Comparison of ENCODE assay signal across 14 cellular contexts in the genomic region with DNA sequence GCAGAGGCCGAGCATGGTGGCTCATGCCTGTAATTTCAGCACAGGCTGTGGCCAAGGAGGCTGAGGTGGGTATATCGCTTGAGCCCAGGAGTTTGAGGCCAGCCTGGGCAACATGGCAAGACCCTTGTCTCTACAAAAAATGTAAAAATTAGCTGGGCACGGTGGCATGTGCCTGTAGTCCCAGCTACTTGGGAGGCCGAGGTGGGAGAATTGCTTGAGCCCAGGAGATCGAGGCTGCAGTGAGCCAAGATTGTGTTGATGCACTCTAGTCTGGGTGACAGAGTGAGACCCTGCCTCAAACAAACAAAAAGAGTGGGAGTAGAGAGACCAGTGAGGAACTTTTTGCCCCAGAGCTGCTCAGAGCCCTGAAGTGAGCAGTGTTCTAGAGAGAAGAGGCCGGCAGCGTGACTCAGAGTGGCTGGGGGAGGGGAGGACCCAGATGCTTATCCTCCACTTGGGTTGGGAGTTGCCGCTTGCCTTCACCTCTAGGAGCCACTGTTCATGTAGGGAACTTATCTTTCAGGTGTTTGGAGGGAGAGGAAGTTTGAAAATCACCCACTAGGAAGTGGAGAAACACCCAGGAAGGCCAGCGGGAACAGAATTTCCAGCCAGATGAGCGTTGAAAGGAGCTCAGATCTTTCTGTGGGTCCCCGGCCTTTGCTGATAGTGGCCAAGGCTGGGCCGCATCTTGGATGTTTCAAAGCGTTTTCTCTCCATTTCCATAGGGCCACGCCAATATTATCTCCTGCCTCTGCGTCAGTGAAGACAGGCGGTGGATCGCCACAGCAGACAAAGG. TPM values are rescaled to one million over a fixed set of nuclear protein-coding genes. Genes with fewer than 3 reads are reported as not detected.
DNase-seq lines count a peak whose midpoint lies in the region; ATAC-seq and TF ChIP-seq lines count a peak whose summit lies in the region.
"Had no signal": no experiment of that assay in that cellular context is flagged by ENCODE, and none has a peak within 500 bp of the region (broad histone marks: within the 10 kb centered on the region; RNA-seq: fewer than 3 reads in every experiment).

No MANE protein-coding gene starts in this region.

- peak overlapping the region; percentile 50 for H3K27ac ChIP-seq in HUES64 (ENCODE audit: low read depth, low read length)
- H3K27ac ChIP-seq: vagina had no signal

- H3K27me3 ChIP-seq in BE2C: no peaks in the 10 kb centered on the region
- H3K27me3 ChIP-seq in HUES64 (ENCODE audit: insufficient read depth, low read length): no peaks in the 10 kb centered on the region
- H3K27me3 ChIP-seq: vagina had no signal

- DNase-seq in BE2C: peak; percentile 31
- DNase-seq in WTC11 (ENCODE audit: low spot score): peak; percentile 62
- peak; percentile 89 for DNase-seq in iPS-NIHi7 (ENCODE audit: extremely low spot score)
- DNase-seq in activated T-helper 1 cell treated with anti-CD3 and anti-CD28 coated beads, Interleukin-12 subunit alpha, Interleukin-12 subunit beta, Interleukin-2, Interleukin-4 antibody, amounts not matched to agents 30 ng/mL and 10 ng/mL and 1 ng/mL, durations not matched to agents 14 hours and 24 hours and 36 hours (ENCODE audit: low spot score): no peak
- DNase-seq in amygdala (lab: John Stamatoyannopoulos, UW): no peak
- no peak for DNase-seq in GM19238 (ENCODE audit: insufficient read length, low spot score)
- no peak for DNase-seq in DMS79 treated with DMSO at 0.1 percent for 48 hours (lab: John Stamatoyannopoulos, UW)
- DNase-seq: central memory CD4-positive, alpha-beta T cell; GDM1; Karpas-422; nucleus accumbens had no signal

- intact Hi-C loops in activated T-helper 1 cell treated with anti-CD3 and anti-CD28 coated beads, Interleukin-12 subunit alpha, Interleukin-12 subunit beta, Interleukin-2, Interleukin-4 antibody, amounts not matched to agents 30 ng/mL and 10 ng/mL and 1 ng/mL, durations not matched to agents 14 hours and 24 hours and 36 hours (cut with micrococcal nuclease): no loop called here

- no peak overlapping the region for H3K4me3 Mint-ChIP-seq in WTC11
- H3K4me3 Mint-ChIP-seq in activated T-helper 1 cell treated with anti-CD3 and anti-CD28 coated beads, Interleukin-12 subunit alpha, Interleukin-12 subunit beta, Interleukin-2, Interleukin-4 antibody, amounts not matched to agents 30 ng/mL and 10 ng/mL and 1 ng/mL, durations not matched to agents 14 hours and 24 hours and 36 hours: no peak overlapping the region
- H3K4me3 Mint-ChIP-seq: activated T-helper 17 cell treated with anti-CD3 and anti-CD28 coated beads, Interleukin-2, amount 50 U/mL, for 72 hours had no signal

- H3K27me3 Mint-ChIP-seq in WTC11 (ENCODE audit: low read depth): no peaks in the 10 kb centered on the region; the same call in 1 of the 2 replicates
- H3K27me3 Mint-ChIP-seq in activated T-helper 1 cell treated with anti-CD3 and anti-CD28 coated beads, Interleukin-12 subunit alpha, Interleukin-12 subunit beta, Interleukin-2, Interleukin-4 antibody, amounts not matched to agents 30 ng/mL and 10 ng/mL and 1 ng/mL, durations not matched to agents 14 hours and 24 hours and 36 hours (ENCODE audit: insufficient read depth): no peaks in the 10 kb centered on the region
- H3K27me3 Mint-ChIP-seq: activated T-helper 17 cell treated with anti-CD3 and anti-CD28 coated beads, Interleukin-2, amount 50 U/mL, for 72 hours had no signal

- POLR2A ChIA-PET in WTC11 (lab: Charles Lee): no interaction called here

- H3K9me3 ChIP-seq in BE2C: no peaks in the 10 kb centered on the region
- no peaks in the 10 kb centered on the region for H3K9me3 ChIP-seq in HUES64 (ENCODE audit: insufficient read depth, low read depth, low read length)
- H3K9me3 ChIP-seq: vagina had no signal

- peaks cover 27% of the 10 kb centered on the region for H3K4me1 Mint-ChIP-seq in WTC11
- H3K4me1 Mint-ChIP-seq in activated T-helper 1 cell treated with anti-CD3 and anti-CD28 coated beads, Interleukin-12 subunit alpha, Interleukin-12 subunit beta, Interleukin-2, Interleukin-4 antibody, amounts not matched to agents 30 ng/mL and 10 ng/mL and 1 ng/mL, durations not matched to agents 14 hours and 24 hours and 36 hours (ENCODE audit: low read depth): peaks cover 5% of the 10 kb centered on the region

- H3K9ac ChIP-seq in HUES64 (ENCODE audit: low read depth, low read length): peak overlapping the region; percentile 38

- no peak overlapping the region; the same call in none of the 2 replicates for H3K27ac Mint-ChIP-seq in WTC11
- no peak overlapping the region for H3K27ac Mint-ChIP-seq in activated T-helper 1 cell treated with anti-CD3 and anti-CD28 coated beads, Interleukin-12 subunit alpha, Interleukin-12 subunit beta, Interleukin-2, Interleukin-4 antibody, amounts not matched to agents 30 ng/mL and 10 ng/mL and 1 ng/mL, durations not matched to agents 14 hours and 24 hours and 36 hours
- H3K27ac Mint-ChIP-seq: activated T-helper 17 cell treated with anti-CD3 and anti-CD28 coated beads, Interleukin-2, amount 50 U/mL, for 72 hours had no signal

- H3K4me1 ChIP-seq in BE2C: no peaks in the 10 kb centered on the region
- peaks cover 17% of the 10 kb centered on the region for H3K4me1 ChIP-seq in HUES64 (ENCODE audit: insufficient read depth, low read length)

- H3K4me3 ChIP-seq in BE2C (ENCODE audit: low read depth, low read length): no peak overlapping the region
- no peak overlapping the region for H3K4me3 ChIP-seq in HUES64 (ENCODE audit: low read length)
- H3K4me3 ChIP-seq: vagina had no signal

- 75% methylated on average over 17 of the region's 17 CpGs for WGBS in HUES64

- CTCF ChIA-PET in WTC11 (lab: Charles Lee): interaction anchor here (0.5 to 2.7 kb wide), 7 partner anchors 15 to 139 kb away, joined by 3 to 11 read pairs (median 3); a partner anchor contains a TSS

- ATAC-seq in WTC11: peak; percentile 98
- ATAC-seq: activated T-helper 17 cell treated with anti-CD3 and anti-CD28 coated beads, Interleukin-2, amount 50 U/mL, for 72 hours had no signal

- TF ChIP-seq CTCF in BE2C (IDR thresholded peaks at IDR 0.05; ENCODE audit: low read depth, low read length) (no peak), WTC11 (IDR thresholded peaks at IDR 0.05) (no peak)

- peaks cover 15% of the 10 kb centered on the region for H3K36me3 Mint-ChIP-seq in WTC11
- peaks cover 2% of the 10 kb centered on the region for H3K36me3 Mint-ChIP-seq in activated T-helper 1 cell treated with anti-CD3 and anti-CD28 coated beads, Interleukin-12 subunit alpha, Interleukin-12 subunit beta, Interleukin-2, Interleukin-4 antibody, amounts not matched to agents 30 ng/mL and 10 ng/mL and 1 ng/mL, durations not matched to agents 14 hours and 24 hours and 36 hours (ENCODE audit: low read depth)

- H3K9me3 Mint-ChIP-seq in WTC11: peaks cover 17% of the 10 kb centered on the region
- no peaks in the 10 kb centered on the region for H3K9me3 Mint-ChIP-seq in activated T-helper 1 cell treated with anti-CD3 and anti-CD28 coated beads, Interleukin-12 subunit alpha, Interleukin-12 subunit beta, Interleukin-2, Interleukin-4 antibody, amounts not matched to agents 30 ng/mL and 10 ng/mL and 1 ng/mL, durations not matched to agents 14 hours and 24 hours and 36 hours
- H3K9me3 Mint-ChIP-seq: activated T-helper 17 cell treated with anti-CD3 and anti-CD28 coated beads, Interleukin-2, amount 50 U/mL, for 72 hours had no signal

- H3K36me3 ChIP-seq in BE2C: no peaks in the 10 kb centered on the region
- no peaks in the 10 kb centered on the region; the same call in 1 of the 2 replicates for H3K36me3 ChIP-seq in HUES64 (ENCODE audit: insufficient read depth, low read length)
- H3K36me3 ChIP-seq: vagina had no signal

TF ChIP-seq in WTC11, 78 proteins besides CTCF, POLR2A, EP300 and RAD21:
- TF ChIP-seq SP1 (CRISPR knock-in tag; conservative IDR thresholded peaks at IDR 0.05): 0 out of 2 replicates have a peak, but pooled peaks have one; percentile 8
- TF ChIP-seq SMAD3 (CRISPR knock-in tag; IDR thresholded peaks at IDR 0.05; ENCODE audit: borderline replicate concordance): no peak

RNA-seq across cellular contexts. Expression of a gene that starts 15.3 kb away (rescaled TPM):
- polyA plus RNA-seq in BE2C (2012; ENCODE audit: insufficient read depth, insufficient read length, low read depth): 0.88 TPM
- polyA plus RNA-seq in HUES64 (2013, experiment 1 of 2): 1.6 TPM
- polyA plus RNA-seq in HUES64 (2013, experiment 2 of 2): 2.3 TPM
- 2.9 to 3.1 TPM (median 3.0 TPM) in 3 replicates for total RNA-seq in WTC11 (2021)
- 0.65 and 0.76 TPM in 2 replicates for total RNA-seq in activated T-helper 1 cell treated with anti-CD3 and anti-CD28 coated beads, Interleukin-12 subunit alpha, Interleukin-12 subunit beta, Interleukin-2, Interleukin-4 antibody, amounts not matched to agents 30 ng/mL and 10 ng/mL and 1 ng/mL, durations not matched to agents 14 hours and 24 hours and 36 hours

RNA-seq across cellular contexts. Expression of a gene that starts 45.1 kb away (rescaled TPM):
- 147 TPM for polyA plus RNA-seq in BE2C (2012; ENCODE audit: insufficient read depth, insufficient read length, low read depth)
- polyA plus RNA-seq in HUES64 (2013, experiment 1 of 2): 38.6 TPM
- polyA plus RNA-seq in HUES64 (2013, experiment 2 of 2): 40.9 TPM
- 35.3 to 36.4 TPM (median 36.2 TPM) in 3 replicates for total RNA-seq in WTC11 (2021)
- 63.9 and 67.5 TPM in 2 replicates for total RNA-seq in activated T-helper 1 cell treated with anti-CD3 and anti-CD28 coated beads, Interleukin-12 subunit alpha, Interleukin-12 subunit beta, Interleukin-2, Interleukin-4 antibody, amounts not matched to agents 30 ng/mL and 10 ng/mL and 1 ng/mL, durations not matched to agents 14 hours and 24 hours and 36 hours

Comparison
In these comparisons a context has a peak if more than half of its experiments do, and no peak if none do; other contexts are left out.
1. DNase-seq: peak in BE2C (single experiment), WTC11 (single experiment) and iPS-NIHi7 (single experiment); none in activated T-helper 1 cell treated with anti-CD3 and anti-CD28 coated beads, Interleukin-12 subunit alpha, Interleukin-12 subunit beta, Interleukin-2, Interleukin-4 antibody, amounts not matched to agents 30 ng/mL and 10 ng/mL and 1 ng/mL, durations not matched to agents 14 hours and 24 hours and 36 hours (single experiment), amygdala (0 of 56), GM19238 (single experiment) and DMS79 treated with DMSO at 0.1 percent for 48 hours (single experiment).